1 cellular context compared by ENCODE assay signal in the genomic region with DNA sequence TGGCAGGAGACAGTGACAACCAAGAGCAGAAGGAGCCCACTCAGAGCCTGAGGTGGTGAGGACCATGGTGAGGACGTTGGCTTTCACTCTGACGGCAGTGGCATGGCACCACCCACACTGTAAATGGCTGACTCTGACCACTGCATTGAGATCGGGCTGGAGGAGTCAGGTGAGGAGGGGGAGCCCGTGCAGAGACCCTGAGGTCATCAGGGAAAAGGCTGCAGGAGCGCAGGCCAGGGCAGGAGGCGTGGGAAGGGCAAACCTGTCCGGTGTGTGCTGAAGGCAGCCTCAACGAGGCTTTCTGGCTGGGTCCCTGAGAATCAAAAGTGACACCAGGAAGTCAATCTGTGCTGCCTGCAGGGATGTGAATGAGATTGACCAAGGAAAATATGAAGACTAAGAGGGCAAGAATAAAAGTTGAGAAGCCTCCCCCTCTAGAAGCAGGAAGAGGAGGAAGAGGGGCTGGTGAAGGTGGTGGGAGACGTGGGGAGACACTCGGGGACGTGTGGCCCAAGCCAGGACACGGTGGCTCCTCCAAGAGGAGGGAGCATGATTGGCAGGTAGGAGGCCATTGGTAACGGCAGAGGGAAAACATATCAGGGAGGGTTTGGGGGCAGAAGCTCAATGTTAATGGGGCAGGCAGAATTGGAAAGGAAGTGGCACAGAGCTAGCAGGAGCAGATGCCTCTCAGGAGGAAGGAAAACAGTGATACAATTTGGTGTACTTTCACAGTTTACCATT.
TF ChIP-seq lines count a peak whose summit lies in the region.

No MANE protein-coding gene starts in this region.

TF ChIP-seq in HCT116, 20 proteins besides CTCF, POLR2A, EP300 and RAD21 (continued from another document):
- no peak for TF ChIP-seq YY1 (IDR thresholded peaks at IDR 0.05; ENCODE audit: extremely low read depth, insufficient replicate concordance, low read depth, low read length)
- no peak for TF ChIP-seq JUND (IDR thresholded peaks at IDR 0.05)
- no peak for TF ChIP-seq EZH2 (IDR thresholded peaks at IDR 0.05)
- TF ChIP-seq ZBTB33 (IDR thresholded peaks at IDR 0.05; ENCODE audit: extremely low read depth, insufficient replicate concordance, low read length) = no peak
- TF ChIP-seq CBX3 (IDR thresholded peaks at IDR 0.05; ENCODE audit: low read depth) = no peak
- TF ChIP-seq ZFX (IDR thresholded peaks at IDR 0.05) = no peak
- TF ChIP-seq SRF (IDR thresholded peaks at IDR 0.05; ENCODE audit: low read depth) = no peak
- TF ChIP-seq CEBPB (IDR thresholded peaks at IDR 0.05; ENCODE audit: low read depth) = no peak
- TF ChIP-seq POLR2AphosphoS5 (IDR thresholded peaks at IDR 0.05; ENCODE audit: low read depth, low read length) = no peak
